8 cellular contexts compared by ENCODE assay signal in genomic region chr9:68779558-68780376, GRCh38.
DNase-seq lines count a peak whose midpoint lies in the region; ATAC-seq, FAIRE-seq and TF ChIP-seq lines count a peak whose summit lies in the region.

No MANE protein-coding gene starts in this region.

- POLR2A ChIA-PET in activated naive CD8-positive, alpha-beta T cell treated with anti-CD3 and anti-CD28 coated beads, Interleukin-2, amount 10 ng/mL, durations not matched to agents 7 days and 5 days (lab: Charles Lee) = no interaction called here

- no peak overlapping the region for H3K4me3 Mint-ChIP-seq in activated naive CD8-positive, alpha-beta T cell treated with anti-CD3 and anti-CD28 coated beads, Interleukin-2, amount 10 ng/mL, durations not matched to agents 7 days and 5 days

- WGBS in pancreas, 2 donors = 0 to 1% methylated on average over 53 to 65 of the region's 65 CpGs
- 0 to 1% methylated on average over 20 to 42 of the region's 65 CpGs for WGBS in tibial nerve, 2 donors

- no peak overlapping the region for H3K27ac ChIP-seq in SK-N-MC
- peak overlapping the region; percentile 81 to 94 (median 90) for H3K27ac ChIP-seq in pancreas
- H3K27ac ChIP-seq in tibial nerve = peak overlapping the region; percentile 73 to 95 (median 89)

- H3K9ac ChIP-seq in SK-N-MC (ENCODE audit: insufficient read length) = peak overlapping the region; percentile 90

- H3K9me3 Mint-ChIP-seq in activated naive CD8-positive, alpha-beta T cell treated with anti-CD3 and anti-CD28 coated beads, Interleukin-2, amount 10 ng/mL, durations not matched to agents 7 days and 5 days = no peaks in the 10 kb centered on the region

- no peaks in the 10 kb centered on the region for H3K9me3 ChIP-seq in SK-N-MC (ENCODE audit: low read depth, low read length)
- no peaks in the 10 kb centered on the region for H3K9me3 ChIP-seq in pancreas
- no peaks in the 10 kb centered on the region for H3K9me3 ChIP-seq in tibial nerve

- TF ChIP-seq POLR2A in GM10847 (IDR thresholded peaks at IDR 0.05; ENCODE audit: extremely low read depth, insufficient read length) = peak; percentile 65
- peak; percentile 83 to 89 for TF ChIP-seq POLR2A in tibial nerve (IDR thresholded peaks at IDR 0.05)

- peaks cover 4% of the 10 kb centered on the region for H3K27me3 Mint-ChIP-seq in activated naive CD8-positive, alpha-beta T cell treated with anti-CD3 and anti-CD28 coated beads, Interleukin-2, amount 10 ng/mL, durations not matched to agents 7 days and 5 days

- DNase-seq in NCI-H1048 (lab: John Stamatoyannopoulos, UW) (peak; percentile 85), SK-N-MC (ENCODE audit: low read depth, low spot score) (peak; percentile 56), Right ventricle myocardium superior (peak; percentile 98), pancreas (peak; percentile 92 to 99 (median 96)), tibial nerve (ENCODE audit: low spot score in 2 of 2) (peak; percentile 83 to 90)
- peak; percentile 95 for DNase-seq in activated naive CD8-positive, alpha-beta T cell treated with anti-CD3 and anti-CD28 coated beads, Interleukin-2, amount 10 ng/mL, durations not matched to agents 7 days and 5 days

- no peaks in the 10 kb centered on the region for H3K27me3 ChIP-seq in pancreas
- no peaks in the 10 kb centered on the region for H3K27me3 ChIP-seq in tibial nerve

- H3K27ac Mint-ChIP-seq in activated naive CD8-positive, alpha-beta T cell treated with anti-CD3 and anti-CD28 coated beads, Interleukin-2, amount 10 ng/mL, durations not matched to agents 7 days and 5 days = no peak overlapping the region

- H3K4me1 ChIP-seq in pancreas = peaks cover 26 to 48% (median 33%) of the 10 kb centered on the region in 3 donors
- H3K4me1 ChIP-seq in tibial nerve = peaks cover 0 to 54% (median 38%) of the 10 kb centered on the region in 4 donors

- no peaks in the 10 kb centered on the region for H3K36me3 ChIP-seq in SK-N-MC (ENCODE audit: insufficient read depth, low read length)
- no peaks in the 10 kb centered on the region for H3K36me3 ChIP-seq in pancreas
- H3K36me3 ChIP-seq in tibial nerve = no peaks in the 10 kb centered on the region

- ATAC-seq in HG02588 (IDR thresholded peaks at IDR 0.05; ENCODE audit: unreplicated experiment) (peak; percentile 80), Right ventricle myocardium superior (ENCODE audit: poor library complexity) (peak; percentile 94), pancreas (peak; percentile 91 to 99 (median 96))
- peak; percentile 94 for ATAC-seq in activated naive CD8-positive, alpha-beta T cell treated with anti-CD3 and anti-CD28 coated beads, Interleukin-2, amount 10 ng/mL, durations not matched to agents 7 days and 5 days (ENCODE audit: low read depth)

- FAIRE-seq in pancreas (lab: Jason Lieb, UNC) = no peak

- peaks cover 5% of the 10 kb centered on the region for H3K4me1 Mint-ChIP-seq in activated naive CD8-positive, alpha-beta T cell treated with anti-CD3 and anti-CD28 coated beads, Interleukin-2, amount 10 ng/mL, durations not matched to agents 7 days and 5 days

- peak overlapping the region; percentile 87 for H3K4me3 ChIP-seq in SK-N-MC
- peak overlapping the region; percentile 54 to 93 (median 79) for H3K4me3 ChIP-seq in pancreas
- peak overlapping the region; percentile 65 to 90 (median 76) for H3K4me3 ChIP-seq in tibial nerve

- TF ChIP-seq CTCF in pancreas (IDR thresholded peaks at IDR 0.05) (no peak), tibial nerve (IDR thresholded peaks at IDR 0.05) (peak in 4 of 5 experiments; percentile 22 to 64 (median 36))

- H3K36me3 Mint-ChIP-seq in activated naive CD8-positive, alpha-beta T cell treated with anti-CD3 and anti-CD28 coated beads, Interleukin-2, amount 10 ng/mL, durations not matched to agents 7 days and 5 days = peaks cover 1% of the 10 kb centered on the region

- intact Hi-C loops in Right ventricle myocardium superior (cut with DNase I) (no loop called here), pancreas (cut with DNase I) (loop anchor here in 1 of 3 donors (10.0 kb wide), 1 partner anchor 215 kb away; no protein-coding TSS in a partner anchor)

- peak; percentile 78 to 96 for TF ChIP-seq EP300 in tibial nerve (IDR thresholded peaks at IDR 0.05)

Comparison
In these comparisons a context has a peak if more than half of its experiments do, and no peak if none do; other contexts are left out.
1. CTCF ChIP-seq: peak in tibial nerve (4 of 5); none in pancreas (0 of 4).
2. Peak in every context shown above with its lines, with median percentiles within 50 percentile points of each other: ATAC-seq, DNase-seq and H3K4me3 ChIP-seq.